ENCODE assay signal across 19 cellular contexts in genomic region chr10:29191674-29192073, GRCh38.
A peak's percentile ranks its signal among the peaks of the same experiment; 100 is the strongest.
DNase-seq lines count a peak whose midpoint lies in the region; ATAC-seq and TF ChIP-seq lines count a peak whose summit lies in the region.
"Had no signal": no experiment of that assay in that cellular context is flagged by ENCODE, and none has a peak within 500 bp of the region (broad histone marks: within the 10 kb centered on the region; RNA-seq: fewer than 3 reads in every experiment).

No MANE protein-coding gene starts in this region.

- H3K4me3 ChIP-seq in BLaER1 treated with 17β-estradiol and CSF1 and Interleukin-3, amounts not matched to agents 10 nM and 100 nM, result no peak overlapping the region
- no peak overlapping the region for H3K4me3 ChIP-seq in PC-3 (ENCODE audit: low read length)

- CTCF ChIA-PET in PC-3 (lab: Charles Lee), result no interaction called here

- H3K27me3 ChIP-seq in BLaER1 treated with 17β-estradiol and CSF1 and Interleukin-3, amounts not matched to agents 10 nM and 100 nM, result no peaks in the 10 kb centered on the region
- H3K27me3 ChIP-seq in PC-3 (ENCODE audit: low read length), result no peaks in the 10 kb centered on the region
- H3K27me3 ChIP-seq: BE2C had no signal

- H3K79me2 ChIP-seq in PC-3 (ENCODE audit: low read length), result no peaks in the 10 kb centered on the region

- H3K4me2 ChIP-seq in BLaER1 treated with 17β-estradiol and CSF1 and Interleukin-3, amounts not matched to agents 10 nM and 100 nM, result peak overlapping the region; percentile 37 to 79 (median 62); a peak in 20 of 22 replicates
- H3K4me2 ChIP-seq in PC-3 (ENCODE audit: low read length), result no peak overlapping the region

- no peak for TF ChIP-seq CTCF in PC-3 (conservative IDR thresholded peaks at IDR 0.05; ENCODE audit: low read depth, low read length)
- TF ChIP-seq CTCF in GM20000 (IDR thresholded peaks at IDR 0.05; ENCODE audit: extremely low read depth, missing control alignments), result no peak

- no peak overlapping the region for H3K9ac ChIP-seq in BLaER1 treated with 17β-estradiol and CSF1 and Interleukin-3, amounts not matched to agents 10 nM and 100 nM
- H3K9ac ChIP-seq in PC-3 (ENCODE audit: low read length), result no peak overlapping the region

- H3K27ac ChIP-seq in BLaER1 treated with 17β-estradiol and CSF1 and Interleukin-3, amounts not matched to agents 10 nM and 100 nM, result peak overlapping the region in 1 of 11 experiments; percentile 35; a peak in 2 of 22 replicates
- H3K27ac ChIP-seq in PC-3 (ENCODE audit: low read length), result no peak overlapping the region

- peaks cover 0 to 9% (median 0%) of the 10 kb centered on the region in 11 experiments; a peak in 2 of 22 replicates for H3K9me3 ChIP-seq in BLaER1 treated with 17β-estradiol and CSF1 and Interleukin-3, amounts not matched to agents 10 nM and 100 nM (replicated peaks in 1 of 11)
- H3K9me3 ChIP-seq in PC-3 (ENCODE audit: low read length), result no peaks in the 10 kb centered on the region
- H3K9me3 ChIP-seq: BE2C had no signal

- no peaks in the 10 kb centered on the region for H3K9me2 ChIP-seq in PC-3 (replicated peaks; ENCODE audit: low read length)

- no peak for ATAC-seq in PC-3
- no peak for ATAC-seq in HG02623 (IDR thresholded peaks at IDR 0.05; ENCODE audit: unreplicated experiment)
- ATAC-seq in HG03354 (IDR thresholded peaks at IDR 0.05; ENCODE audit: poor library complexity, severe bottlenecking, unreplicated experiment), result no peak
- ATAC-seq: SK-N-SH treated with all-trans-retinoic acid at 6 μM for 48 hours had no signal

- POLR2A ChIA-PET in PC-3 (lab: Charles Lee; ENCODE audit: unreplicated experiment), result no interaction called here

- H3F3A ChIP-seq in PC-3 (ENCODE audit: low read length, unreplicated experiment), result no peaks in the 10 kb centered on the region

- H3K4me1 ChIP-seq in BLaER1 treated with 17β-estradiol and CSF1 and Interleukin-3, amounts not matched to agents 10 nM and 100 nM, result peaks cover 11 to 17% (median 13%) of the 10 kb centered on the region in 10 experiments; a peak in 18 of 20 replicates
- H3K4me1 ChIP-seq in PC-3 (ENCODE audit: insufficient read depth, low read length), result no peaks in the 10 kb centered on the region
- H3K4me1 ChIP-seq: BE2C had no signal

- intact Hi-C loops in PC-3 (cut with micrococcal nuclease), result no loop called here

- no peak overlapping the region for H2AFZ ChIP-seq in PC-3 (ENCODE audit: low read length)

- H4K20me1 ChIP-seq in BLaER1 treated with 17β-estradiol and CSF1 and Interleukin-3, amounts not matched to agents 10 nM and 100 nM, result no peaks in the 10 kb centered on the region
- no peaks in the 10 kb centered on the region for H4K20me1 ChIP-seq in PC-3 (ENCODE audit: low read length)

- H3K36me3 ChIP-seq in BLaER1 treated with 17β-estradiol and CSF1 and Interleukin-3, amounts not matched to agents 10 nM and 100 nM, result no peaks in the 10 kb centered on the region
- H3K36me3 ChIP-seq in PC-3 (ENCODE audit: low read depth, low read length), result no peaks in the 10 kb centered on the region
- H3K36me3 ChIP-seq: BE2C had no signal

- DNase-seq in HT1080 (ENCODE audit: low read depth) (peak; percentile 30), PC-3 (peak; percentile 17), iris pigment epithelial cell (ENCODE audit: low read depth) (peak; percentile 72), GM20000 (ENCODE audit: low spot score) (no peak), NCI-H2029 treated with DMSO at 0.1 percent for 48 hours (lab: John Stamatoyannopoulos, UW) (no peak)
- DNase-seq: BE2C, DMS79 treated with DMSO at 0.1 percent for 48 hours, GDM1, H7, NCI-H1048, NCI-H1436 treated with DMSO at 0.1 percent for 48 hours, NCI-H2081 treated with DMSO at 0.1 percent for 48 hours, NCI-H524 treated with DMSO at 0.1 percent for 48 hours, SHP77 treated with DMSO at 0.1 percent for 48 hours, T-helper 1 cell had no signal

- BruUV-seq in PC-3 (replicated peaks; lab: Mats Ljungman, UMichigan), result no TSS peak

Comparison
In these comparisons a context has a peak if more than half of its experiments do, and no peak if none do; other contexts are left out.
1. DNase-seq: peak in HT1080 (single experiment), PC-3 (single experiment) and iris pigment epithelial cell (single experiment); none in GM20000 (single experiment) and NCI-H2029 treated with DMSO at 0.1 percent for 48 hours (single experiment).